ENCODE assay signal across 17 cellular contexts in genomic region chrX:133375558-133376340, GRCh38. TPM values are rescaled to one million over a fixed set of nuclear protein-coding genes. Genes with fewer than 3 reads are reported as not detected.
DNase-seq lines count a peak whose midpoint lies in the region; ATAC-seq and TF ChIP-seq lines count a peak whose summit lies in the region.
"Had no signal": no experiment of that assay in that cellular context is flagged by ENCODE, and none has a peak within 500 bp of the region (broad histone marks: within the 10 kb centered on the region; RNA-seq: fewer than 3 reads in every experiment).

No MANE protein-coding gene starts in this region.

- no peak overlapping the region for H3K27ac ChIP-seq in left ventricle myocardium inferior (replicated peaks)
- peak overlapping the region in 1 of 2 donors; percentile 29 for H3K27ac ChIP-seq in aorta (ENCODE audit: low read depth in 1 of 2, low read length in 2 of 2)
- H3K27ac ChIP-seq: A549 had no signal

- 3 to 25% methylated on average over 7 of the region's 7 CpGs for WGBS in aorta, 2 donors

- no peaks in the 10 kb centered on the region for H3K36me3 ChIP-seq in left ventricle myocardium inferior
- no peaks in the 10 kb centered on the region for H3K36me3 ChIP-seq in aorta (ENCODE audit: control insufficient read depth in 1 of 2, insufficient read depth in 2 of 2, low read length in 1 of 2)

- H3K9me3 Mint-ChIP-seq in activated T-helper 1 cell treated with anti-CD3 and anti-CD28 coated beads, Interleukin-12 subunit alpha, Interleukin-12 subunit beta, Interleukin-2, Interleukin-4 antibody, amounts not matched to agents 30 ng/mL and 10 ng/mL and 1 ng/mL, durations not matched to agents 14 hours and 24 hours and 36 hours, result no peaks in the 10 kb centered on the region
- H3K9me3 Mint-ChIP-seq: activated naive CD8-positive, alpha-beta T cell treated with anti-CD3 and anti-CD28 coated beads for 36 hours; CD8-positive, alpha-beta T cell had no signal

- TF ChIP-seq CTCF in left ventricle myocardium inferior (IDR thresholded peaks at IDR 0.05; ENCODE audit: borderline replicate concordance) (no peak), omental fat pad (IDR thresholded peaks at IDR 0.05) (no peak)

- peaks cover 3% of the 10 kb centered on the region for H3K4me1 ChIP-seq in left ventricle myocardium inferior
- peaks cover 0 to 1% of the 10 kb centered on the region in 2 donors for H3K4me1 ChIP-seq in aorta (ENCODE audit: control insufficient read depth in 1 of 2, insufficient read depth in 2 of 2, low read length in 2 of 2)
- H3K4me1 ChIP-seq: A549 had no signal

- H3K27me3 ChIP-seq in left ventricle myocardium inferior (ENCODE audit: low read depth) (no peaks in the 10 kb centered on the region), aorta (ENCODE audit: control insufficient read depth in 1 of 2, insufficient read depth in 2 of 2, low read length in 1 of 2) (no peaks in the 10 kb centered on the region)

- no peaks in the 10 kb centered on the region for H3K9me3 ChIP-seq in left ventricle myocardium inferior (replicated peaks)
- H3K9me3 ChIP-seq in aorta (ENCODE audit: control insufficient read depth, low read length), result no peaks in the 10 kb centered on the region
- H3K9me3 ChIP-seq: A549 had no signal

- H3K27ac Mint-ChIP-seq in activated T-helper 1 cell treated with anti-CD3 and anti-CD28 coated beads, Interleukin-12 subunit alpha, Interleukin-12 subunit beta, Interleukin-2, Interleukin-4 antibody, amounts not matched to agents 30 ng/mL and 10 ng/mL and 1 ng/mL, durations not matched to agents 14 hours and 24 hours and 36 hours, result no peak overlapping the region
- H3K27ac Mint-ChIP-seq: activated naive CD8-positive, alpha-beta T cell treated with anti-CD3 and anti-CD28 coated beads for 36 hours; CD8-positive, alpha-beta T cell had no signal

- ATAC-seq in Right ventricle myocardium superior (ENCODE audit: poor library complexity) (peak; percentile 39), omental fat pad (ENCODE audit: low FRiP score) (peak; percentile 42), aorta (ENCODE audit: low FRiP score) (peak; percentile 65)
- ATAC-seq: A549; CD8-positive, alpha-beta T cell; HCT116 had no signal

- DNase-seq in Right ventricle myocardium superior, result peak; percentile 52
- no peak for DNase-seq in cardiac septum (ENCODE audit: low spot score)
- peak; percentile 13 for DNase-seq in left ventricle myocardium inferior
- no peak for DNase-seq in omental fat pad (ENCODE audit: low spot score)
- DNase-seq in aorta, result peak; percentile 50 to 75
- no peak for DNase-seq in activated T-helper 1 cell treated with anti-CD3 and anti-CD28 coated beads, Interleukin-12 subunit alpha, Interleukin-12 subunit beta, Interleukin-2, Interleukin-4 antibody, amounts not matched to agents 30 ng/mL and 10 ng/mL and 1 ng/mL, durations not matched to agents 14 hours and 24 hours and 36 hours (ENCODE audit: low spot score)
- DNase-seq in glomerular visceral epithelial cell (ENCODE audit: extremely low spot score), result no peak
- no peak for DNase-seq in NCI-H526 (lab: John Stamatoyannopoulos, UW)
- DNase-seq: activated naive CD8-positive, alpha-beta T cell treated with anti-CD3 and anti-CD28 coated beads for 36 hours; CD8-positive, alpha-beta T cell; KG1; NCI-H1092 treated with DMSO at 0.1 percent for 48 hours; SHP77 had no signal

- H3K4me3 ChIP-seq in left ventricle myocardium inferior, result no peak overlapping the region
- no peak overlapping the region for H3K4me3 ChIP-seq in aorta (ENCODE audit: low read length in 2 of 2)
- H3K4me3 ChIP-seq: A549, lung had no signal

- intact Hi-C loops in Right ventricle myocardium superior (cut with DNase I), result no loop called here
- intact Hi-C loops in cardiac septum (cut with DNase I), result no loop called here
- intact Hi-C loops in left ventricle myocardium inferior (cut with micrococcal nuclease), result no loop called here
- intact Hi-C loops in aorta (cut with DNase I), result no loop called here
- intact Hi-C loops in activated T-helper 1 cell treated with anti-CD3 and anti-CD28 coated beads, Interleukin-12 subunit alpha, Interleukin-12 subunit beta, Interleukin-2, Interleukin-4 antibody, amounts not matched to agents 30 ng/mL and 10 ng/mL and 1 ng/mL, durations not matched to agents 14 hours and 24 hours and 36 hours (cut with micrococcal nuclease), result no loop called here

- H3K4me3 Mint-ChIP-seq in activated T-helper 1 cell treated with anti-CD3 and anti-CD28 coated beads, Interleukin-12 subunit alpha, Interleukin-12 subunit beta, Interleukin-2, Interleukin-4 antibody, amounts not matched to agents 30 ng/mL and 10 ng/mL and 1 ng/mL, durations not matched to agents 14 hours and 24 hours and 36 hours, result no peak overlapping the region
- H3K4me3 Mint-ChIP-seq: activated naive CD8-positive, alpha-beta T cell treated with anti-CD3 and anti-CD28 coated beads for 36 hours; CD8-positive, alpha-beta T cell had no signal

- H3K36me3 Mint-ChIP-seq in activated T-helper 1 cell treated with anti-CD3 and anti-CD28 coated beads, Interleukin-12 subunit alpha, Interleukin-12 subunit beta, Interleukin-2, Interleukin-4 antibody, amounts not matched to agents 30 ng/mL and 10 ng/mL and 1 ng/mL, durations not matched to agents 14 hours and 24 hours and 36 hours (ENCODE audit: low read depth), result no peaks in the 10 kb centered on the region
- H3K36me3 Mint-ChIP-seq: activated naive CD8-positive, alpha-beta T cell treated with anti-CD3 and anti-CD28 coated beads for 36 hours; CD8-positive, alpha-beta T cell had no signal

- peaks cover 9% of the 10 kb centered on the region for H3K27me3 Mint-ChIP-seq in activated T-helper 1 cell treated with anti-CD3 and anti-CD28 coated beads, Interleukin-12 subunit alpha, Interleukin-12 subunit beta, Interleukin-2, Interleukin-4 antibody, amounts not matched to agents 30 ng/mL and 10 ng/mL and 1 ng/mL, durations not matched to agents 14 hours and 24 hours and 36 hours (ENCODE audit: insufficient read depth)
- H3K27me3 Mint-ChIP-seq: activated naive CD8-positive, alpha-beta T cell treated with anti-CD3 and anti-CD28 coated beads for 36 hours had no signal

- no peaks in the 10 kb centered on the region for H3K4me1 Mint-ChIP-seq in activated T-helper 1 cell treated with anti-CD3 and anti-CD28 coated beads, Interleukin-12 subunit alpha, Interleukin-12 subunit beta, Interleukin-2, Interleukin-4 antibody, amounts not matched to agents 30 ng/mL and 10 ng/mL and 1 ng/mL, durations not matched to agents 14 hours and 24 hours and 36 hours (ENCODE audit: low read depth)
- H3K4me1 Mint-ChIP-seq: activated naive CD8-positive, alpha-beta T cell treated with anti-CD3 and anti-CD28 coated beads for 36 hours had no signal

RNA-seq across cellular contexts. Expression of gene GPC4, which starts 39.5 kb away (rescaled TPM):
- total RNA-seq in Right ventricle myocardium superior, result 8.9 TPM
- total RNA-seq in cardiac septum, result 3.6 TPM
- total RNA-seq in left ventricle myocardium inferior, result 7.1 TPM
- total RNA-seq in omental fat pad, result 10 to 100 TPM in 2 of 4 donors, 1 to 10 TPM in 2; 6.6 to 27.6 (median 11.1) TPM
- 10 to 100 TPM; 23.1 to 32.7 TPM for total RNA-seq in aorta
- polyA plus RNA-seq in aorta, result 10 to 100 TPM; 12.5 to 20.8 TPM
- total RNA-seq in activated T-helper 1 cell treated with anti-CD3 and anti-CD28 coated beads, Interleukin-12 subunit alpha, Interleukin-12 subunit beta, Interleukin-2, Interleukin-4 antibody, amounts not matched to agents 30 ng/mL and 10 ng/mL and 1 ng/mL, durations not matched to agents 14 hours and 24 hours and 36 hours, result not detected in 2 replicates
- total RNA-seq: activated naive CD8-positive, alpha-beta T cell treated with anti-CD3 and anti-CD28 coated beads for 36 hours; CD8-positive, alpha-beta T cell; T-helper 2 cell treated with Interferon-gamma antibody and Interleukin-4, amounts not matched to agents 100 ng/mL and 5 ng/mL, for 36 hours had no signal

Comparison
In these comparisons a context has a peak if more than half of its experiments do, and no peak if none do; other contexts are left out.
1. DNase-seq: peak in Right ventricle myocardium superior (single experiment), left ventricle myocardium inferior (single experiment) and aorta (2 of 2); none in cardiac septum (single experiment), omental fat pad (single experiment), activated T-helper 1 cell treated with anti-CD3 and anti-CD28 coated beads, Interleukin-12 subunit alpha, Interleukin-12 subunit beta, Interleukin-2, Interleukin-4 antibody, amounts not matched to agents 30 ng/mL and 10 ng/mL and 1 ng/mL, durations not matched to agents 14 hours and 24 hours and 36 hours (single experiment), glomerular visceral epithelial cell (single experiment) and NCI-H526 (0 of 2).
2. Peak in every context shown above with its lines, with median percentiles within 50 percentile points of each other: ATAC-seq.